Comparison of ENCODE assay signal across 24 cellular contexts in the genomic region with DNA sequence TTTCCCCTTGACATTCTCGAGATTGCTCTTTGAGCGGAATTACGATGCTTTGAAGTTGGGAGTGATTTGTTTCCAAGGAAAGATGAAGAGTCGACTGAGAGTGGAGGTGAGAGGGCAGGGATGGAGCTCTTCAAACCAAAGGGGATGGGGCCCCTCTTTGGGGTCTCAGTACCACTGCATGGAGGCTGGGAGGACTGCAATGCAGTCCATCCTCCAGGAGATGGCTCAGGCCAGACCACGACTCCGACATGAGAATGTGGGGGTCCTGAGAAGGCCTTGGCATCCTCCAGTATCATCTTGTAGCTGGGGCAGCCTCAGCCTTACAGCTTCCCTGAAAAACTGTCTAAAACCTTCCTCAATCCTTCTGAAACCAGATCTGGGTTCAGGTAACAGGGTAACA. TPM values are rescaled to one million over a fixed set of nuclear protein-coding genes. Genes with fewer than 3 reads are reported as not detected.
DNase-seq lines count a peak whose midpoint lies in the region; ATAC-seq and TF ChIP-seq lines count a peak whose summit lies in the region.
"Had no signal": no experiment of that assay in that cellular context is flagged by ENCODE, and none has a peak within 500 bp of the region (broad histone marks: within the 10 kb centered on the region; RNA-seq: fewer than 3 reads in every experiment).

No MANE protein-coding gene starts in this region.

- ATAC-seq in right cardiac atrium (no peak), left cardiac atrium (no peak)
- ATAC-seq: activated T-cell treated with anti-CD3 and anti-CD28 coated beads, Interleukin-2, amount 50 U/mL, for 72 hours had no signal

- H3K27me3 Mint-ChIP-seq in mesothelial cell of epicardium (ENCODE audit: low read depth) = no peaks in the 10 kb centered on the region
- H3K27me3 Mint-ChIP-seq: activated naive CD4-positive, alpha-beta T cell treated with anti-CD3 and anti-CD28 coated beads, Interleukin-2, amount 50 U/mL, for 24 hours; B cell had no signal

- no peaks in the 10 kb centered on the region for H3K27me3 ChIP-seq in right cardiac atrium (ENCODE audit: control insufficient read depth, insufficient read depth)
- H3K27me3 ChIP-seq: ascending aorta had no signal

- no peak for TF ChIP-seq CTCF in mesothelial cell of epicardium (IDR thresholded peaks at IDR 0.05; ENCODE audit: unreplicated experiment)

- peaks cover 54% of the 10 kb centered on the region for H3K4me1 Mint-ChIP-seq in mesothelial cell of epicardium

- H3K9me3 ChIP-seq in right cardiac atrium (ENCODE audit: control insufficient read depth, low read length) = no peaks in the 10 kb centered on the region
- H3K9me3 ChIP-seq: ascending aorta had no signal

- H3K4me3 Mint-ChIP-seq in mesothelial cell of epicardium = no peak overlapping the region
- H3K4me3 Mint-ChIP-seq: activated CD4-positive, alpha-beta T cell treated with anti-CD3 and anti-CD28 coated beads, Interleukin-2, amount 10 ng/mL, durations not matched to agents 24 days and 14 days; activated naive CD4-positive, alpha-beta T cell treated with anti-CD3 and anti-CD28 coated beads, Interleukin-2, amount 50 U/mL, for 24 hours; activated T-cell treated with anti-CD3 and anti-CD28 coated beads, Interleukin-2, amount 50 U/mL, for 72 hours; B cell; neural crest cell had no signal

- intact Hi-C loops in right cardiac atrium (cut with DNase I) (loop anchor here in 2 of 4 donors (10.0 kb wide), 2 partner anchors 62 to 112 kb away; a partner anchor contains a TSS), left cardiac atrium (cut with DNase I) (no loop called here)

- peak overlapping the region; percentile 62 for H3K27ac ChIP-seq in right cardiac atrium (ENCODE audit: low read length)
- H3K27ac ChIP-seq: ascending aorta, HL-60, SK-N-MC had no signal

- peaks cover 24% of the 10 kb centered on the region for H3K4me1 ChIP-seq in right cardiac atrium (ENCODE audit: control insufficient read depth, insufficient read depth, low read length)

- H3K27ac Mint-ChIP-seq in mesothelial cell of epicardium = peak overlapping the region; percentile 62
- H3K27ac Mint-ChIP-seq: activated CD4-positive, alpha-beta T cell treated with anti-CD3 and anti-CD28 coated beads, Interleukin-2, amount 10 ng/mL, durations not matched to agents 24 days and 14 days; activated naive CD4-positive, alpha-beta T cell treated with anti-CD3 and anti-CD28 coated beads, Interleukin-2, amount 50 U/mL, for 24 hours; activated T-cell treated with anti-CD3 and anti-CD28 coated beads, Interleukin-2, amount 50 U/mL, for 72 hours had no signal

- H3K9me3 Mint-ChIP-seq in mesothelial cell of epicardium = no peaks in the 10 kb centered on the region
- H3K9me3 Mint-ChIP-seq: activated CD4-positive, alpha-beta T cell treated with anti-CD3 and anti-CD28 coated beads, Interleukin-2, amount 10 ng/mL, durations not matched to agents 24 days and 14 days; activated naive CD4-positive, alpha-beta T cell treated with anti-CD3 and anti-CD28 coated beads, Interleukin-2, amount 50 U/mL, for 24 hours; activated T-cell treated with anti-CD3 and anti-CD28 coated beads, Interleukin-2, amount 50 U/mL, for 72 hours; neural crest cell had no signal

- no peak overlapping the region for H3K4me3 ChIP-seq in right cardiac atrium (ENCODE audit: low read length)
- H3K4me3 ChIP-seq: ascending aorta, SK-N-MC had no signal

- DNase-seq in right cardiac atrium (peak in 1 of 3 donors; percentile 14), left cardiac atrium (no peak), hepatic stellate cell (ENCODE audit: low spot score) (peak; percentile 0), mesothelial cell of epicardium (ENCODE audit: low spot score in 2 of 2, unreplicated experiment in 2 of 2) (no peak), NCI-H1930 (lab: John Stamatoyannopoulos, UW) (no peak), NCI-H128 (lab: John Stamatoyannopoulos, UW; ENCODE audit: unreplicated experiment) (no peak), COLO668 (lab: John Stamatoyannopoulos, UW; ENCODE audit: unreplicated experiment) (no peak)
- no peak for DNase-seq in activated T-cell treated with anti-CD3 and anti-CD28 coated beads, Interleukin-2, amount 50 U/mL, for 1 hour
- DNase-seq: activated CD4-positive, alpha-beta T cell treated with anti-CD3 and anti-CD28 coated beads, Interleukin-2, amount 10 ng/mL, durations not matched to agents 24 days and 14 days; activated T-cell treated with anti-CD3 and anti-CD28 coated beads, Interleukin-2, amount 50 U/mL, for 72 hours; cerebellar nuclear complex; HCEC 1CT; NCI-H1694; NCI-H2171 treated with DMSO at 0.1 percent for 48 hours; NCI-H526 treated with DMSO at 0.1 percent for 48 hours; stimulated activated CD4-positive, alpha-beta T cell treated with anti-CD3 and anti-CD28 coated beads, Interleukin-1b, Interleukin-23, amount 100 ng/mL, for 48 hours; T-helper 2 cell; trophoblast cell had no signal

- 79% methylated on average over 6 of the region's 6 CpGs for WGBS in right cardiac atrium

- H3K36me3 Mint-ChIP-seq in mesothelial cell of epicardium = no peaks in the 10 kb centered on the region
- H3K36me3 Mint-ChIP-seq: activated naive CD4-positive, alpha-beta T cell treated with anti-CD3 and anti-CD28 coated beads, Interleukin-2, amount 50 U/mL, for 24 hours had no signal

RNA-seq across cellular contexts. Expression of a gene that starts 51.1 kb away (rescaled TPM):
- 10 to 100 TPM; 33.5 to 42.0 (median 37.5) TPM for total RNA-seq in right cardiac atrium
- 71.3 TPM for polyA plus RNA-seq in right cardiac atrium
- 10 to 100 TPM; 29.1 to 34.4 TPM for total RNA-seq in left cardiac atrium
- 22.2 to 24.9 TPM (median 22.6 TPM) in 3 replicates for total RNA-seq in mesothelial cell of epicardium
